23 cellular contexts compared by ENCODE assay signal in the genomic region with DNA sequence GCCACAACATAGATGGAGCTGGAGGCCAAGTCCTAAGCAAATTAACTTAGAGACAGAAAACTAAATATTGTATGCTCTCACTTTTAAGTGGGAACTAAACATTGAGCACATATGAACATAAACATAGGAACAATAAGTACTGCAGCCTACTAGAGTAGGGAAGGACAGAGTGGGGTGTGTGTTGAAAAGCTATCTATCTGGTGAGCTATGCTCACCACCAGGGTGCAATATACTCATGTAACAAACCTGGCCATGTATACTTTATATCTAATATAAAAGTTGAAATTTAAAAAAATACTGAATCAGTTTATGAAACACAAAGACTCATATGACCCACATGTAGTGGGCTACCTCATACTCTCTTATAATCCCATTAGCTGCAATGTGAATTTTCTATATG.
DNase-seq lines count a peak whose midpoint lies in the region; ATAC-seq and TF ChIP-seq lines count a peak whose summit lies in the region.
"Had no signal": no experiment of that assay in that cellular context is flagged by ENCODE, and none has a peak within 500 bp of the region (broad histone marks: within the 10 kb centered on the region; RNA-seq: fewer than 3 reads in every experiment).

No MANE protein-coding gene starts in this region.

- peak; percentile 98 for ATAC-seq in PC-3
- ATAC-seq: right cardiac atrium; stimulated activated naive CD8-positive, alpha-beta T cell treated with anti-CD3 and anti-CD28 coated beads, Interleukin-15, amount 100 ng/mL, for 72 hours; upper lobe of right lung had no signal

- CTCF ChIA-PET in PC-3 (lab: Charles Lee): interaction anchor here (0.6 to 0.7 kb wide), 2 partner anchors 97 to 436 kb away, joined by 3 read pairs; no protein-coding TSS in a partner anchor

- H3K4me2 ChIP-seq in PC-3 (ENCODE audit: low read length): no peak overlapping the region

- H3K9me2 ChIP-seq in PC-3 (replicated peaks; ENCODE audit: low read length): no peaks in the 10 kb centered on the region

- POLR2A ChIA-PET in PC-3 (lab: Charles Lee; ENCODE audit: unreplicated experiment): no interaction called here

- BruUV-seq in PC-3 (replicated peaks; lab: Mats Ljungman, UMichigan): no TSS peak

- H2AFZ ChIP-seq in PC-3 (ENCODE audit: low read length): no peak overlapping the region

- peak; percentile 54 for TF ChIP-seq CTCF in PC-3 (conservative IDR thresholded peaks at IDR 0.05; ENCODE audit: low read depth, low read length)
- TF ChIP-seq CTCF in fibroblast of mammary gland (conservative IDR thresholded peaks at IDR 0.05; ENCODE audit: control insufficient read depth, insufficient read depth, low read depth, low read length): peak; percentile 26

- H3F3A ChIP-seq in PC-3 (ENCODE audit: low read length, unreplicated experiment): no peaks in the 10 kb centered on the region

- DNase-seq in DMS153 (lab: John Stamatoyannopoulos, UW) (peak; percentile 51), DMS153 treated with DMSO at 0.1 percent for 48 hours (lab: John Stamatoyannopoulos, UW; ENCODE audit: unreplicated experiment) (no peak), PC-3 (peak; percentile 39), fibroblast of mammary gland (ENCODE audit: low read depth) (peak; percentile 8), renal cortical epithelial cell (ENCODE audit: low read depth) (peak; percentile 4), superior temporal gyrus (ENCODE audit: extremely low spot score) (no peak), NCI-H446 (lab: John Stamatoyannopoulos, UW) (no peak)
- DNase-seq in activated CD4-positive, alpha-beta T cell treated with anti-CD3 and anti-CD28 coated beads, Interleukin-2, amount 50 U/mL, for 4 hours: no peak
- DNase-seq: 8988T; activated CD4-positive, alpha-beta T cell treated with anti-CD3 and anti-CD28 coated beads, Interleukin-2, amount 10 ng/mL, durations not matched to agents 24 days and 14 days; activated CD8-positive, alpha-beta memory T cell treated with anti-CD3 and anti-CD28 coated beads, Interleukin-2, amount 50 U/mL, for 48 hours; activated gamma-delta T cell treated with Interleukin-2 at 50 U/mL for 16 hours; cortex of kidney; DMS 273 treated with DMSO at 0.1 percent for 48 hours; head of caudate nucleus; MG63; NCI-H1930; NCI-H526 treated with DMSO at 0.1 percent for 48 hours; Peyer's patch; right cardiac atrium; stimulated activated naive CD8-positive, alpha-beta T cell treated with anti-CD3 and anti-CD28 coated beads, Interleukin-15, amount 100 ng/mL, for 72 hours; upper lobe of right lung had no signal

- H3K79me2 ChIP-seq in PC-3 (ENCODE audit: low read length): no peaks in the 10 kb centered on the region

- no peak overlapping the region for H3K27ac ChIP-seq in PC-3 (ENCODE audit: low read length)
- H3K27ac ChIP-seq: ascending aorta, Peyer's patch, upper lobe of right lung had no signal

- no peaks in the 10 kb centered on the region for H3K9me3 ChIP-seq in PC-3 (ENCODE audit: low read length)
- H3K9me3 ChIP-seq: ascending aorta, MG63, Peyer's patch, upper lobe of right lung had no signal

- intact Hi-C loops in PC-3 (cut with micrococcal nuclease): loop anchor here (1.0 to 10.0 kb wide), 7 partner anchors 553 to 1891 kb away; no protein-coding TSS in a partner anchor

- no peaks in the 10 kb centered on the region for H3K4me1 ChIP-seq in PC-3 (ENCODE audit: insufficient read depth, low read length)
- H3K4me1 ChIP-seq: ascending aorta, Peyer's patch, upper lobe of right lung had no signal

- H4K20me1 ChIP-seq in PC-3 (ENCODE audit: low read length): no peaks in the 10 kb centered on the region

- H3K4me3 ChIP-seq in PC-3 (ENCODE audit: low read length) (no peak overlapping the region), fibroblast of mammary gland (ENCODE audit: control insufficient read depth, low read depth, low read length) (no peak overlapping the region)
- H3K4me3 ChIP-seq: ascending aorta, MG63, Peyer's patch, upper lobe of right lung had no signal

- H3K9ac ChIP-seq in PC-3 (ENCODE audit: low read length): no peak overlapping the region

- no peaks in the 10 kb centered on the region for H3K27me3 ChIP-seq in PC-3 (ENCODE audit: low read length)
- H3K27me3 ChIP-seq: ascending aorta, MG63, Peyer's patch, upper lobe of right lung had no signal

- H3K36me3 ChIP-seq in PC-3 (ENCODE audit: low read depth, low read length): no peaks in the 10 kb centered on the region
- H3K36me3 ChIP-seq: ascending aorta, MG63, Peyer's patch, upper lobe of right lung had no signal

Comparison
In these comparisons a context has a peak if more than half of its experiments do, and no peak if none do; other contexts are left out.
1. DNase-seq: peak in DMS153 (single experiment), PC-3 (single experiment), fibroblast of mammary gland (single experiment) and renal cortical epithelial cell (single experiment); none in DMS153 treated with DMSO at 0.1 percent for 48 hours (single experiment), activated CD4-positive, alpha-beta T cell treated with anti-CD3 and anti-CD28 coated beads, Interleukin-2, amount 50 U/mL, for 4 hours (0 of 2), superior temporal gyrus (single experiment) and NCI-H446 (0 of 2).